Comparison of ENCODE assay signal across 1 cellular context in genomic region chr3:176214758-176215157, GRCh38.
A peak's percentile ranks its signal among the peaks of the same experiment; 100 is the strongest.
TF ChIP-seq lines count a peak whose summit lies in the region.

No MANE protein-coding gene starts in this region.

TF ChIP-seq in HepG2, 621 proteins besides CTCF, POLR2A, EP300 and RAD21 (continued from another document):
- TF ChIP-seq KIAA2018 (CRISPR knock-in tag; IDR thresholded peaks at IDR 0.05; ENCODE audit: borderline replicate concordance) (no peak), HNRNPLL (IDR thresholded peaks at IDR 0.05; ENCODE audit: low read depth, low read length, poor library complexity, severe bottlenecking) (no peak), KDM2A (CRISPR knock-in tag; IDR thresholded peaks at IDR 0.05; ENCODE audit: borderline replicate concordance, low read depth) (no peak), MAFK (conservative IDR thresholded peaks at IDR 0.05 in 1 of 2, IDR thresholded peaks at IDR 0.05 in 1 of 2; ENCODE audit: low read length in 2 of 2) (peak; percentile 67 to 74; a peak in 3 of 4 replicates), ZNF232 (CRISPR knock-in tag; IDR thresholded peaks at IDR 0.05; ENCODE audit: borderline replicate concordance) (no peak), MAFF (IDR thresholded peaks at IDR 0.05; ENCODE audit: low read depth, low read length) (peak; percentile 59), ZHX1 (CRISPR knock-in tag; IDR thresholded peaks at IDR 0.05; ENCODE audit: low read depth) (no peak), SRSF9 (IDR thresholded peaks at IDR 0.05; ENCODE audit: borderline replicate concordance, insufficient read depth, low read depth, low read length, poor library complexity, severe bottlenecking) (no peak)
